In the genomic region with DNA sequence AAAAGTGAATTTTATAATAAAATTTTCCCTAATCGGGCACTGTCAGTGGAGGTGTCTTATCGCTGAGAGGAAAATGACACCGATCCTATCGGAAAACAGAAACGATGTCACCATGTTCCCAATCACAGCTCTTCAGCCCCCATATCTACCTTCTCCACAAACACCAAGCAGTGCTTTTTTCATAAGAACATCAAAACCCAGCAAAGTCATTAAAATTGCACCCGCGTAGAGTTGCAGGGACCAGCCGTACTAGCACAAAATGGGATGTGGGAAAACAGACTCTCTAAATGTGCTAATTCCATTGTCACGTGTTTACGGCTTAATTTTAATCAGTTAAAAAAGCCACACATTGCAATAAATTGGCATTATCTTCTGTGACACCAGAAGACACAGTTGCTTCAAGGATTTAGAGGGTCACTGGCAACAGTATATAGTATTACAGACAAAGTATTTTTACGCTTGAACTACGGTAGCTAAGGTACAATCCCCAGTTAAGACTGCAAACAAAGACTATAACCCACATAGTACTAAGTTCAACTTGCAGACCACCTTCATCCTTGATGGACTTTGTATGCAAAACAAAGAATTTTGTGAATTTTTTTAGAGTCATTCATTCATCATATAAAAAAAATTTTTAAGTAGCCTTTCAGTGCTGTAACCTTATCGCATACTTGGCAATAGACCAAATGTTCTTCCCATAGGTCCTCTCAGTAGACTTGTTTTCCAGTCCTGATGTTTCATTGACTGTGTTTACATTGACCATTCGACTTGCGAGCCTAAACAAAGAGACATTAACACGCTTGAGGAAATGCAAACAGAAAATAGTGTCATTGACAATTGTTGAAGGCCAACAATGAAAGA, we compare ENCODE assay signal across 19 cellular contexts.
DNase-seq lines count a peak whose midpoint lies in the region; ATAC-seq, FAIRE-seq and TF ChIP-seq lines count a peak whose summit lies in the region.
"Had no signal": no experiment of that assay in that cellular context is flagged by ENCODE, and none has a peak within 500 bp of the region (broad histone marks: within the 10 kb centered on the region; RNA-seq: fewer than 3 reads in every experiment).

No MANE protein-coding gene starts in this region.

- TF ChIP-seq EP300 in A549 (IDR thresholded peaks at IDR 0.05) (no peak), Ishikawa (IDR thresholded peaks at IDR 0.05; ENCODE audit: borderline replicate concordance) (no peak)

- H3K4me2 ChIP-seq in A549 = peak overlapping the region; percentile 53

- DNase-seq in A549 (ENCODE audit: low read depth in 1 of 2, low spot score in 1 of 2) (peak in 1 of 2 experiments; percentile 53), NCI-H2196 treated with DMSO at 0.1 percent for 48 hours (lab: John Stamatoyannopoulos, UW; ENCODE audit: unreplicated experiment) (peak; percentile 21), choroid plexus epithelial cell (ENCODE audit: low read depth) (peak; percentile 52), glutamatergic neuron (no peak), GM12892 (ENCODE audit: insufficient read length) (no peak), sciatic nerve (ENCODE audit: low spot score) (no peak)
- DNase-seq: activated B cell treated with CpG ODN at 0.5 μM for 24 hours; CD4-positive, alpha-beta T cell; mucosa of descending colon; NCI-H1048; Peyer's patch; spleen; stimulated activated naive CD8-positive, alpha-beta T cell treated with anti-CD3 and anti-CD28 coated beads, Interleukin-15, amount 100 ng/mL, for 72 hours had no signal

- H3K4me3 ChIP-seq in A549 (no peak overlapping the region), choroid plexus epithelial cell (ENCODE audit: low read depth, low read length) (no peak overlapping the region)
- H3K4me3 ChIP-seq: cardiac muscle cell, mucosa of descending colon, Peyer's patch, spleen had no signal

- H3K27ac ChIP-seq in A549 = no peak overlapping the region
- H3K27ac ChIP-seq: cardiac muscle cell, Peyer's patch, spleen had no signal

- FAIRE-seq in A549 (lab: Jason Lieb, UNC) = no peak
- FAIRE-seq in GM12892 (lab: Jason Lieb, UNC) = no peak
- FAIRE-seq: HTR-8/SVneo, keratinocyte had no signal

- H3K4me1 ChIP-seq in A549 = peaks cover 34% of the 10 kb centered on the region
- H3K4me1 ChIP-seq: Peyer's patch, spleen had no signal

- intact Hi-C loops in sciatic nerve (cut with DNase I) = no loop called here

- no peak for TF ChIP-seq POLR2A in A549 (IDR thresholded peaks at IDR 0.05; ENCODE audit: low read length)
- no peak for TF ChIP-seq POLR2A in GM12892 (IDR thresholded peaks at IDR 0.05; ENCODE audit: low read depth, low read length)

- H3K4me3 Mint-ChIP-seq in glutamatergic neuron (ENCODE audit: unreplicated experiment) = no peak overlapping the region
- H3K4me3 Mint-ChIP-seq: activated B cell treated with CpG ODN at 0.5 μM for 24 hours; activated naive CD4-positive, alpha-beta T cell treated with anti-CD3 and anti-CD28 coated beads, Interleukin-2, amount 50 U/mL, for 24 hours; CD4-positive, alpha-beta T cell; stimulated activated naive CD8-positive, alpha-beta T cell treated with anti-CD3 and anti-CD28 coated beads, Interleukin-15, amount 100 ng/mL, for 72 hours had no signal

- H3K36me3 Mint-ChIP-seq in glutamatergic neuron (ENCODE audit: unreplicated experiment) = no peaks in the 10 kb centered on the region
- H3K36me3 Mint-ChIP-seq: activated naive CD4-positive, alpha-beta T cell treated with anti-CD3 and anti-CD28 coated beads, Interleukin-2, amount 50 U/mL, for 24 hours had no signal

- H3K27me3 Mint-ChIP-seq in glutamatergic neuron (ENCODE audit: unreplicated experiment) = no peaks in the 10 kb centered on the region
- H3K27me3 Mint-ChIP-seq: activated B cell treated with CpG ODN at 0.5 μM for 24 hours; activated naive CD4-positive, alpha-beta T cell treated with anti-CD3 and anti-CD28 coated beads, Interleukin-2, amount 50 U/mL, for 24 hours; CD4-positive, alpha-beta T cell; stimulated activated naive CD8-positive, alpha-beta T cell treated with anti-CD3 and anti-CD28 coated beads, Interleukin-15, amount 100 ng/mL, for 72 hours had no signal

- no peaks in the 10 kb centered on the region for H3K4me1 Mint-ChIP-seq in glutamatergic neuron (ENCODE audit: low read depth, unreplicated experiment)
- H3K4me1 Mint-ChIP-seq: activated B cell treated with CpG ODN at 0.5 μM for 24 hours had no signal

- no peak for TF ChIP-seq CTCF in A549 (IDR thresholded peaks at IDR 0.05)
- no peak for TF ChIP-seq CTCF in choroid plexus epithelial cell (conservative IDR thresholded peaks at IDR 0.05; ENCODE audit: low read depth, low read length)
- TF ChIP-seq CTCF in glutamatergic neuron (IDR thresholded peaks at IDR 0.05; ENCODE audit: partially characterized antibody, unreplicated experiment) = no peak

- ATAC-seq in A549 (peak in 1 of 2 experiments; percentile 70; a peak in 3 of 6 replicates), HG02840 (IDR thresholded peaks at IDR 0.05; ENCODE audit: low FRiP score, unreplicated experiment) (no peak), sciatic nerve (no peak)
- ATAC-seq: mucosa of descending colon; stimulated activated naive CD8-positive, alpha-beta T cell treated with anti-CD3 and anti-CD28 coated beads, Interleukin-15, amount 100 ng/mL, for 72 hours had no signal

- H3K27ac Mint-ChIP-seq in glutamatergic neuron (ENCODE audit: unreplicated experiment) = no peak overlapping the region
- H3K27ac Mint-ChIP-seq: activated B cell treated with CpG ODN at 0.5 μM for 24 hours; activated naive CD4-positive, alpha-beta T cell treated with anti-CD3 and anti-CD28 coated beads, Interleukin-2, amount 50 U/mL, for 24 hours; CD4-positive, alpha-beta T cell; stimulated activated naive CD8-positive, alpha-beta T cell treated with anti-CD3 and anti-CD28 coated beads, Interleukin-15, amount 100 ng/mL, for 72 hours had no signal

- no peaks in the 10 kb centered on the region for H3K9me3 ChIP-seq in A549
- H3K9me3 ChIP-seq: mucosa of descending colon, Peyer's patch, spleen had no signal

- no peaks in the 10 kb centered on the region for H3K9me3 Mint-ChIP-seq in glutamatergic neuron (ENCODE audit: unreplicated experiment)
- H3K9me3 Mint-ChIP-seq: activated B cell treated with CpG ODN at 0.5 μM for 24 hours; activated naive CD4-positive, alpha-beta T cell treated with anti-CD3 and anti-CD28 coated beads, Interleukin-2, amount 50 U/mL, for 24 hours; CD4-positive, alpha-beta T cell; stimulated activated naive CD8-positive, alpha-beta T cell treated with anti-CD3 and anti-CD28 coated beads, Interleukin-15, amount 100 ng/mL, for 72 hours had no signal

- CTCF ChIA-PET in A549 (lab: Yijun Ruan, JAX) = interaction anchor here (0.6 to 3.9 kb wide), 3 partner anchors 169 to 823 kb away, joined by 3 to 13 read pairs (median 3); no protein-coding TSS in a partner anchor

- POLR2A ChIA-PET in A549 (lab: Yijun Ruan, JAX) = no interaction called here

- no peak for TF ChIP-seq RAD21 in A549 (conservative IDR thresholded peaks at IDR 0.05 in 1 of 2, IDR thresholded peaks at IDR 0.05 in 1 of 2)
- TF ChIP-seq RAD21 in Ishikawa (IDR thresholded peaks at IDR 0.05; ENCODE audit: low read depth) = no peak

- WGBS in A549 (ENCODE audit: missing lambda C conversion rate) = 72% methylated on average over 16 of the region's 16 CpGs

TF ChIP-seq in A549, 52 proteins besides CTCF, POLR2A, EP300 and RAD21 (continues in another document):
- TF ChIP-seq HOXB5 (CRISPR knock-in tag; IDR thresholded peaks at IDR 0.05) (no peak), MAFK (IDR thresholded peaks at IDR 0.05; ENCODE audit: partially characterized antibody) (no peak), HOXB13 (CRISPR knock-in tag; IDR thresholded peaks at IDR 0.05; ENCODE audit: low read depth) (no peak), NPAS2 (CRISPR knock-in tag; IDR thresholded peaks at IDR 0.05; ENCODE audit: borderline replicate concordance) (no peak)
- TF ChIP-seq, protein P1, sequence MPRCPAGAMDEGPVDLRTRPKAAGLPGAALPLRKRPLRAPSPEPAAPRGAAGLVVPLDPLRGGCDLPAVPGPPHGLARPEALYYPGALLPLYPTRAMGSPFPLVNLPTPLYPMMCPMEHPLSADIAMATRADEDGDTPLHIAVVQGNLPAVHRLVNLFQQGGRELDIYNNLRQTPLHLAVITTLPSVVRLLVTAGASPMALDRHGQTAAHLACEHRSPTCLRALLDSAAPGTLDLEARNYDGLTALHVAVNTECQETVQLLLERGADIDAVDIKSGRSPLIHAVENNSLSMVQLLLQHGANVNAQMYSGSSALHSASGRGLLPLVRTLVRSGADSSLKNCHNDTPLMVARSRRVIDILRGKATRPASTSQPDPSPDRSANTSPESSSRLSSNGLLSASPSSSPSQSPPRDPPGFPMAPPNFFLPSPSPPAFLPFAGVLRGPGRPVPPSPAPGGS (IDR thresholded peaks at IDR 0.05) = no peak

TF ChIP-seq in Ishikawa, 13 proteins besides CTCF, POLR2A, EP300 and RAD21:
- peak; percentile 56 for TF ChIP-seq NFIC (IDR thresholded peaks at IDR 0.05)
- no peak for TF ChIP-seq CREB1 (IDR thresholded peaks at IDR 0.05; ENCODE audit: low read depth)
- no peak for TF ChIP-seq TEAD4 (IDR thresholded peaks at IDR 0.05)
- TF ChIP-seq FOXM1 (IDR thresholded peaks at IDR 0.05; ENCODE audit: borderline replicate concordance, low read depth) = no peak
- TF ChIP-seq CEBPB (IDR thresholded peaks at IDR 0.05) = no peak
- TF ChIP-seq YY1 (IDR thresholded peaks at IDR 0.05; ENCODE audit: low read depth) = no peak

Comparison
In these comparisons a context has a peak if more than half of its experiments do, and no peak if none do; other contexts are left out.
1. DNase-seq: peak in NCI-H2196 treated with DMSO at 0.1 percent for 48 hours (single experiment) and choroid plexus epithelial cell (single experiment); none in glutamatergic neuron (single experiment), GM12892 (single experiment) and sciatic nerve (single experiment).